Comparison of ENCODE assay signal across 25 cellular contexts in genomic region chr21:41600961-41601572, GRCh38.
DNase-seq lines count a peak whose midpoint lies in the region; ATAC-seq, FAIRE-seq and TF ChIP-seq lines count a peak whose summit lies in the region.
"Had no signal": no experiment of that assay in that cellular context is flagged by ENCODE, and none has a peak within 500 bp of the region (broad histone marks: within the 10 kb centered on the region; RNA-seq: fewer than 3 reads in every experiment).

No MANE protein-coding gene starts in this region.

- peak overlapping the region; percentile 46 to 86 (median 79) for H3K4me2 ChIP-seq in BLaER1 treated with 17β-estradiol and CSF1 and Interleukin-3, amounts not matched to agents 10 nM and 100 nM
- peak overlapping the region; percentile 79 for H3K4me2 ChIP-seq in OCI-LY3 (ENCODE audit: low read length)
- H3K4me2 ChIP-seq: neural progenitor cell had no signal

- H3K79me2 ChIP-seq in OCI-LY3 (ENCODE audit: low read length): no peaks in the 10 kb centered on the region

- H3K9me3 ChIP-seq in BLaER1 treated with 17β-estradiol and CSF1 and Interleukin-3, amounts not matched to agents 10 nM and 100 nM (replicated peaks in 1 of 11): no peaks in the 10 kb centered on the region
- H3K9me3 ChIP-seq in OCI-LY3 (ENCODE audit: insufficient read depth, low read length) (no peaks in the 10 kb centered on the region), pancreas (no peaks in the 10 kb centered on the region), lower lobe of right lung (no peaks in the 10 kb centered on the region), small intestine (ENCODE audit: control insufficient read depth, low read depth) (no peaks in the 10 kb centered on the region)
- H3K9me3 ChIP-seq: adrenal gland, psoas muscle had no signal

- no peaks in the 10 kb centered on the region for H3K27me3 ChIP-seq in BLaER1 treated with 17β-estradiol and CSF1 and Interleukin-3, amounts not matched to agents 10 nM and 100 nM
- H3K27me3 ChIP-seq in OCI-LY3 (ENCODE audit: low read depth, low read length) (no peaks in the 10 kb centered on the region), pancreas (no peaks in the 10 kb centered on the region), lower lobe of right lung (ENCODE audit: low read depth) (peaks cover 3% of the 10 kb centered on the region), small intestine (ENCODE audit: control insufficient read depth in 2 of 2, insufficient read depth in 2 of 2, low read length in 2 of 2) (no peaks in the 10 kb centered on the region)
- H3K27me3 ChIP-seq: adrenal gland, brain microvascular endothelial cell, neural progenitor cell had no signal

- H3K4me1 ChIP-seq in BLaER1 treated with 17β-estradiol and CSF1 and Interleukin-3, amounts not matched to agents 10 nM and 100 nM: peaks cover 37 to 63% (median 52%) of the 10 kb centered on the region in 10 experiments
- H3K4me1 ChIP-seq in OCI-LY3 (ENCODE audit: low read length) (peaks cover 27% of the 10 kb centered on the region), pancreas (peaks cover 0 to 11% (median 4%) of the 10 kb centered on the region in 3 donors), lower lobe of right lung (peaks cover 19% of the 10 kb centered on the region), small intestine (ENCODE audit: control insufficient read depth in 2 of 2, insufficient read depth in 1 of 2, low read depth in 1 of 2, low read length in 1 of 2) (peaks cover 0 to 4% of the 10 kb centered on the region in 2 donors)
- H3K4me1 ChIP-seq: adrenal gland, psoas muscle had no signal

- ATAC-seq in pancreas (peak in 1 of 4 donors; percentile 7), lower lobe of right lung (no peak), GM18870 (IDR thresholded peaks at IDR 0.05; ENCODE audit: unreplicated experiment) (no peak), GM18498 (IDR thresholded peaks at IDR 0.05; ENCODE audit: unreplicated experiment) (no peak)
- ATAC-seq: HCT116, psoas muscle had no signal

- H3K36me3 ChIP-seq in BLaER1 treated with 17β-estradiol and CSF1 and Interleukin-3, amounts not matched to agents 10 nM and 100 nM: no peaks in the 10 kb centered on the region
- H3K36me3 ChIP-seq in OCI-LY3 (replicated peaks; ENCODE audit: low read depth, low read length): no peaks in the 10 kb centered on the region
- no peaks in the 10 kb centered on the region for H3K36me3 ChIP-seq in pancreas
- H3K36me3 ChIP-seq in lower lobe of right lung: no peaks in the 10 kb centered on the region
- no peaks in the 10 kb centered on the region for H3K36me3 ChIP-seq in small intestine (ENCODE audit: control insufficient read depth in 2 of 2, insufficient read depth in 2 of 2, low read length in 2 of 2)
- H3K36me3 ChIP-seq: adrenal gland, brain microvascular endothelial cell, neural progenitor cell had no signal

- no peak for FAIRE-seq in pancreas (lab: Jason Lieb, UNC)
- no peak for FAIRE-seq in small intestine (lab: Jason Lieb, UNC)

- TF ChIP-seq CTCF in OCI-LY3 (IDR thresholded peaks at IDR 0.05; ENCODE audit: low read depth, low read length) (no peak), pancreas (IDR thresholded peaks at IDR 0.05) (no peak), lower lobe of right lung (IDR thresholded peaks at IDR 0.05) (no peak)

- H3K27ac ChIP-seq in BLaER1 treated with 17β-estradiol and CSF1 and Interleukin-3, amounts not matched to agents 10 nM and 100 nM: peak overlapping the region in 7 of 11 experiments; percentile 27 to 93 (median 86); a peak in 12 of 22 replicates
- H3K27ac ChIP-seq in OCI-LY3 (ENCODE audit: low read length) (peak overlapping the region; percentile 73), pancreas (peak overlapping the region in 1 of 4 donors; percentile 43), lower lobe of right lung (no peak overlapping the region), small intestine (ENCODE audit: low read depth in 1 of 2, low read length in 1 of 2) (no peak overlapping the region)
- H3K27ac ChIP-seq: adrenal gland, brain microvascular endothelial cell, neural progenitor cell, psoas muscle had no signal

- intact Hi-C loops in pancreas (cut with DNase I): no loop called here
- intact Hi-C loops in lower lobe of right lung (cut with DNase I): no loop called here

- peak; percentile 21 for DNase-seq in ecto neural progenitor cell (ENCODE audit: low spot score)
- peak in 4 of 6 donors; percentile 2 to 56 (median 10) for DNase-seq in pancreas
- no peak for DNase-seq in lower lobe of right lung
- DNase-seq in small intestine: no peak
- DNase-seq: activated CD4-positive, alpha-beta T cell treated with anti-CD3 and anti-CD28 coated beads, Interleukin-2, amount 50 U/mL, for 1 hour; activated naive CD4-positive, alpha-beta T cell treated with Interleukin-2 at 50 U/mL for 16 hours; activated T-cell treated with anti-CD3 and anti-CD28 coated beads, Interleukin-2, amount 50 U/mL, for 48 hours; adrenal gland; brain microvascular endothelial cell; COR-L47; effector CD8-positive, alpha-beta T cell; GF-D8; glutamatergic neuron; NCI-H1105 treated with DMSO at 0.1 percent for 48 hours; NCI-H2029 treated with DMSO at 0.1 percent for 48 hours; NCI-H2227 treated with DMSO at 0.1 percent for 48 hours; NCI-H526 treated with DMSO at 0.1 percent for 48 hours; psoas muscle; stimulated activated naive CD8-positive, alpha-beta T cell treated with anti-CD3 and anti-CD28 coated beads, Interleukin-15, Interleukin-2, amounts not matched to agents 100 U/mL and 50 U/mL, for 24 hours had no signal

- H2AFZ ChIP-seq in OCI-LY3 (ENCODE audit: low read depth, low read length): no peak overlapping the region
- H2AFZ ChIP-seq: neural progenitor cell had no signal

- no peaks in the 10 kb centered on the region for H4K20me1 ChIP-seq in BLaER1 treated with 17β-estradiol and CSF1 and Interleukin-3, amounts not matched to agents 10 nM and 100 nM
- no peaks in the 10 kb centered on the region for H4K20me1 ChIP-seq in OCI-LY3 (ENCODE audit: insufficient read depth, low read length)

- peak overlapping the region in 2 of 11 experiments; percentile 2 to 12; a peak in 4 of 22 replicates for H3K9ac ChIP-seq in BLaER1 treated with 17β-estradiol and CSF1 and Interleukin-3, amounts not matched to agents 10 nM and 100 nM
- H3K9ac ChIP-seq in OCI-LY3 (ENCODE audit: low read length): peak overlapping the region; percentile 14; the same call in 1 of the 2 replicates
- H3K9ac ChIP-seq: neural progenitor cell had no signal

- WGBS in pancreas, 2 donors: 86 to 88% methylated on average over 10 of the region's 10 CpGs
- WGBS in small intestine, 3 donors: 85 to 87% (median 85%) methylated on average over 10 of the region's 10 CpGs

- no peak overlapping the region for H3K4me3 ChIP-seq in BLaER1 treated with 17β-estradiol and CSF1 and Interleukin-3, amounts not matched to agents 10 nM and 100 nM
- H3K4me3 ChIP-seq in OCI-LY3 (ENCODE audit: low read length) (peak overlapping the region; percentile 58; the same call in 1 of the 2 replicates), pancreas (no peak overlapping the region), lower lobe of right lung (no peak overlapping the region), small intestine (ENCODE audit: low read depth in 1 of 2, low read length in 2 of 2) (no peak overlapping the region)
- H3K4me3 ChIP-seq: adrenal gland, neural progenitor cell, psoas muscle had no signal

Comparison
In these comparisons a context has a peak if more than half of its experiments do, and no peak if none do; other contexts are left out.
1. H3K27ac ChIP-seq: peak in BLaER1 treated with 17β-estradiol and CSF1 and Interleukin-3, amounts not matched to agents 10 nM and 100 nM (7 of 11) and OCI-LY3 (single experiment); none in lower lobe of right lung (single experiment) and small intestine (0 of 2).
2. DNase-seq: peak in ecto neural progenitor cell (single experiment) and pancreas (4 of 6); none in lower lobe of right lung (single experiment) and small intestine (single experiment).